ENCODE assay signal across 10 cellular contexts in the genomic region with DNA sequence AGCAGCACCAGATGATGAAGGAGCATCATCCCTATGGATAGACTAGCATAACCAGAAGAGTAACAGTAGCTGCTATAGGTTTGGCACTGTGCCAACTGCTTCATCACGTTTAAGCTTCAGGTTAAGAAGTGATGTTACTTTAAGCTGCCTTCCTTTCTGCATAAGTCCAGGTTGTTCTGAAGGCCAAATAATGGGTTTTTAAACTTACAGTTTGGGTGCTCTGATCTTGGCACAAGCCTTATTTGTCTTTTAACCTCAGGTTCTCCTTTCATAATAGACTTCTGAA. TPM values are rescaled to one million over a fixed set of nuclear protein-coding genes. Genes with fewer than 3 reads are reported as not detected.
A peak's percentile ranks its signal among the peaks of the same experiment; 100 is the strongest.
DNase-seq lines count a peak whose midpoint lies in the region; ATAC-seq and TF ChIP-seq lines count a peak whose summit lies in the region.
"Had no signal": no experiment of that assay in that cellular context is flagged by ENCODE, and none has a peak within 500 bp of the region (broad histone marks: within the 10 kb centered on the region; RNA-seq: fewer than 3 reads in every experiment).

No MANE protein-coding gene starts in this region.

- intact Hi-C loops in MCF 10A (cut with micrococcal nuclease), result no loop called here
- intact Hi-C loops in psoas muscle (cut with DNase I), result no loop called here

- TF ChIP-seq POLR2A in NB4 (IDR thresholded peaks at IDR 0.05; ENCODE audit: extremely low read depth, insufficient read length), result no peak

- ATAC-seq in psoas muscle, result peak in 2 of 4 donors; percentile 8 to 18
- ATAC-seq: A549 had no signal

- H3K4me1 Mint-ChIP-seq in MCF 10A (ENCODE audit: insufficient read depth, unreplicated experiment), result peaks cover 32% of the 10 kb centered on the region

- no peaks in the 10 kb centered on the region for H3K9me3 Mint-ChIP-seq in MCF 10A (ENCODE audit: unreplicated experiment)
- H3K9me3 Mint-ChIP-seq: stimulated activated naive CD8-positive, alpha-beta T cell treated with anti-CD3 and anti-CD28 coated beads, Interleukin-15, Interleukin-2, amounts not matched to agents 100 ng/mL and 50 ng/mL, for 24 hours had no signal

- TF ChIP-seq CTCF in NB4 (IDR thresholded peaks at IDR 0.05; ENCODE audit: low read depth, low read length), result no peak
- TF ChIP-seq CTCF in MCF 10A (IDR thresholded peaks at IDR 0.05; ENCODE audit: unreplicated experiment), result no peak
- no peak for TF ChIP-seq CTCF in psoas muscle (IDR thresholded peaks at IDR 0.05)

- peaks cover 0 to 39% of the 10 kb centered on the region in 2 donors for H3K36me3 ChIP-seq in psoas muscle (ENCODE audit: insufficient read depth in 1 of 2, low read depth in 1 of 2)

- no peak overlapping the region for H3K4me3 Mint-ChIP-seq in MCF 10A (ENCODE audit: unreplicated experiment)
- H3K4me3 Mint-ChIP-seq: stimulated activated naive CD8-positive, alpha-beta T cell treated with anti-CD3 and anti-CD28 coated beads, Interleukin-15, Interleukin-2, amounts not matched to agents 100 ng/mL and 50 ng/mL, for 24 hours had no signal

- H3K36me3 Mint-ChIP-seq in MCF 10A (ENCODE audit: insufficient read depth, unreplicated experiment), result peaks cover 11% of the 10 kb centered on the region

- CTCF ChIA-PET in MCF 10A (lab: Yijun Ruan, JAX), result interaction anchor here (0.5 to 2.0 kb wide), 5 partner anchors 8 to 1717 kb away, joined by 3 to 12 read pairs (median 5); no protein-coding TSS in a partner anchor

- H3K27me3 Mint-ChIP-seq in MCF 10A (ENCODE audit: insufficient read depth, unreplicated experiment), result no peaks in the 10 kb centered on the region
- H3K27me3 Mint-ChIP-seq: stimulated activated naive CD8-positive, alpha-beta T cell treated with anti-CD3 and anti-CD28 coated beads, Interleukin-15, Interleukin-2, amounts not matched to agents 100 ng/mL and 50 ng/mL, for 24 hours had no signal

- H3K4me3 ChIP-seq in NB4 (ENCODE audit: low read depth, low read length) (no peak overlapping the region), psoas muscle (peak overlapping the region; percentile 10)
- H3K4me3 ChIP-seq: A549 had no signal

- WGBS in psoas muscle, 3 donors, result 4 to 21% (median 7%) methylated on average over 1 of the region's 1 CpG

- no peaks in the 10 kb centered on the region for H3K27me3 ChIP-seq in psoas muscle (ENCODE audit: insufficient read depth in 3 of 3, low read length in 2 of 3)

- H3K9me3 ChIP-seq in psoas muscle, result no peaks in the 10 kb centered on the region
- H3K9me3 ChIP-seq: A549 had no signal

- DNase-seq in NCI-H1436 (lab: John Stamatoyannopoulos, UW) (peak; percentile 11), NCI-H1436 treated with DMSO at 0.1 percent for 48 hours (lab: John Stamatoyannopoulos, UW) (no peak), NB4 (ENCODE audit: low read depth) (peak; percentile 4), MCF 10A (ENCODE audit: unreplicated experiment) (peak; percentile 39), psoas muscle (no peak), GM03348 (ENCODE audit: low spot score) (no peak), NCI-H1930 (lab: John Stamatoyannopoulos, UW) (no peak), NCI-H345 (lab: John Stamatoyannopoulos, UW) (no peak)

- peak overlapping the region; percentile 62 for H3K27ac ChIP-seq in psoas muscle
- H3K27ac ChIP-seq: A549 had no signal

- H3K4me1 ChIP-seq in psoas muscle, result peaks cover 66% of the 10 kb centered on the region

- POLR2A ChIA-PET in MCF 10A (lab: Yijun Ruan, JAX), result interaction anchor here (0.9 to 1.4 kb wide), 6 partner anchors 9 to 148 kb away, joined by 3 to 4 read pairs (median 4); partner anchors contain the start of gene CMSS1

- no TSS peak for BruUV-seq in MCF 10A (replicated peaks; lab: Mats Ljungman, UMichigan)

- no peak overlapping the region for H3K27ac Mint-ChIP-seq in MCF 10A (ENCODE audit: low read depth, unreplicated experiment)
- H3K27ac Mint-ChIP-seq: stimulated activated naive CD8-positive, alpha-beta T cell treated with anti-CD3 and anti-CD28 coated beads, Interleukin-15, Interleukin-2, amounts not matched to agents 100 ng/mL and 50 ng/mL, for 24 hours had no signal

RNA-seq across cellular contexts. Expression of gene CMSS1, which starts 50.7 kb away (rescaled TPM):
- total RNA-seq in MCF 10A (2022), result 79.7 and 117 TPM in 2 replicates
- total RNA-seq in psoas muscle, result 100 to 1,000 TPM in 1 of 4 donors, 10 to 100 TPM in 3; 18.4 to 174 (median 56.1) TPM
- polyA plus RNA-seq in psoas muscle, result 10 to 100 TPM; 51.4 to 85.6 (median 58.8) TPM

Comparison
In these comparisons a context has a peak if more than half of its experiments do, and no peak if none do; other contexts are left out.
1. DNase-seq: peak in NCI-H1436 (single experiment), NB4 (single experiment) and MCF 10A (single experiment); none in NCI-H1436 treated with DMSO at 0.1 percent for 48 hours (single experiment), psoas muscle (0 of 2), GM03348 (single experiment), NCI-H1930 (0 of 2) and NCI-H345 (single experiment).